13 cellular contexts compared by ENCODE assay signal in genomic region chr2:71674158-71674807, GRCh38.
DNase-seq lines count a peak whose midpoint lies in the region; ATAC-seq and TF ChIP-seq lines count a peak whose summit lies in the region.
"Had no signal": no experiment of that assay in that cellular context is flagged by ENCODE, and none has a peak within 500 bp of the region (broad histone marks: within the 10 kb centered on the region; RNA-seq: fewer than 3 reads in every experiment).

No MANE protein-coding gene starts in this region.

- no peak overlapping the region for H3K4me3 Mint-ChIP-seq in activated CD8-positive, alpha-beta memory T cell treated with anti-CD3 and anti-CD28 coated beads, Interleukin-2, amount 10 ng/mL, durations not matched to agents 7 days and 5 days
- H3K4me3 Mint-ChIP-seq: CD4-positive, alpha-beta memory T cell had no signal

- DNase-seq in left ventricle myocardium superior, result peak; percentile 3
- no peak for DNase-seq in heart left ventricle
- peak; percentile 25 for DNase-seq in activated CD8-positive, alpha-beta memory T cell treated with anti-CD3 and anti-CD28 coated beads, Interleukin-2, amount 10 ng/mL, durations not matched to agents 7 days and 5 days
- DNase-seq in islet precursor cell, result peak; percentile 22
- peak; percentile 5 for DNase-seq in testis
- no peak for DNase-seq in hypothalamus (lab: John Stamatoyannopoulos, UW)
- DNase-seq in prostate gland (ENCODE audit: low spot score), result no peak
- DNase-seq: ACHN; CD4-positive, alpha-beta memory T cell; Karpas-422; NCI-H1930; SHP77 treated with DMSO at 0.1 percent for 48 hours had no signal

- intact Hi-C loops in left ventricle myocardium superior (cut with micrococcal nuclease) (no loop called here), heart left ventricle (cut with DNase I) (no loop called here), testis (cut with DNase I; ENCODE audit: low total_unique reads) (no loop called here), prostate gland (cut with DNase I) (no loop called here)

- no peaks in the 10 kb centered on the region for H3K9me3 Mint-ChIP-seq in activated CD8-positive, alpha-beta memory T cell treated with anti-CD3 and anti-CD28 coated beads, Interleukin-2, amount 10 ng/mL, durations not matched to agents 7 days and 5 days (ENCODE audit: low read depth)
- H3K9me3 Mint-ChIP-seq: CD4-positive, alpha-beta memory T cell had no signal

- H3K27me3 ChIP-seq in heart left ventricle (no peaks in the 10 kb centered on the region), testis (no peaks in the 10 kb centered on the region), prostate gland (replicated peaks; ENCODE audit: insufficient read depth) (no peaks in the 10 kb centered on the region)

- H3K4me1 Mint-ChIP-seq in activated CD8-positive, alpha-beta memory T cell treated with anti-CD3 and anti-CD28 coated beads, Interleukin-2, amount 10 ng/mL, durations not matched to agents 7 days and 5 days, result no peaks in the 10 kb centered on the region
- H3K4me1 Mint-ChIP-seq: CD4-positive, alpha-beta memory T cell had no signal

- no peak overlapping the region for H3K27ac Mint-ChIP-seq in activated CD8-positive, alpha-beta memory T cell treated with anti-CD3 and anti-CD28 coated beads, Interleukin-2, amount 10 ng/mL, durations not matched to agents 7 days and 5 days
- H3K27ac Mint-ChIP-seq: CD4-positive, alpha-beta memory T cell had no signal

- no peaks in the 10 kb centered on the region for H3K9me3 ChIP-seq in heart left ventricle
- H3K9me3 ChIP-seq in testis, result no peaks in the 10 kb centered on the region
- no peaks in the 10 kb centered on the region for H3K9me3 ChIP-seq in prostate gland

- ATAC-seq in left ventricle myocardium superior (no peak), heart left ventricle (no peak), HG03521 (IDR thresholded peaks at IDR 0.05; ENCODE audit: unreplicated experiment) (no peak)
- ATAC-seq in activated CD8-positive, alpha-beta memory T cell treated with anti-CD3 and anti-CD28 coated beads, Interleukin-2, amount 10 ng/mL, durations not matched to agents 7 days and 5 days, result no peak

- no peaks in the 10 kb centered on the region for H3K36me3 Mint-ChIP-seq in activated CD8-positive, alpha-beta memory T cell treated with anti-CD3 and anti-CD28 coated beads, Interleukin-2, amount 10 ng/mL, durations not matched to agents 7 days and 5 days
- H3K36me3 Mint-ChIP-seq: CD4-positive, alpha-beta memory T cell had no signal

- TF ChIP-seq CTCF in heart left ventricle (IDR thresholded peaks at IDR 0.05), result no peak
- no peak for TF ChIP-seq CTCF in testis (IDR thresholded peaks at IDR 0.05)
- no peak for TF ChIP-seq CTCF in prostate gland (IDR thresholded peaks at IDR 0.05)

- H3K27me3 Mint-ChIP-seq in activated CD8-positive, alpha-beta memory T cell treated with anti-CD3 and anti-CD28 coated beads, Interleukin-2, amount 10 ng/mL, durations not matched to agents 7 days and 5 days, result no peaks in the 10 kb centered on the region

- 93 to 96% (median 94%) methylated on average over 7 of the region's 7 CpGs for WGBS in heart left ventricle, 4 donors
- WGBS in testis, 2 donors, result 93 to 96% methylated on average over 7 of the region's 7 CpGs
- WGBS in prostate gland, result 90% methylated on average over 7 of the region's 7 CpGs

- H3K4me3 ChIP-seq in heart left ventricle (no peak overlapping the region), testis (no peak overlapping the region), prostate gland (no peak overlapping the region)

- H3K36me3 ChIP-seq in heart left ventricle (peaks cover 0 to 55% (median 27%) of the 10 kb centered on the region in 9 donors), testis (ENCODE audit: low read depth, missing control alignments) (no peaks in the 10 kb centered on the region), prostate gland (no peaks in the 10 kb centered on the region)

- H3K27ac ChIP-seq in heart left ventricle, result no peak overlapping the region
- no peak overlapping the region for H3K27ac ChIP-seq in testis
- H3K27ac ChIP-seq in prostate gland, result no peak overlapping the region

- no peaks in the 10 kb centered on the region for H3K4me1 ChIP-seq in heart left ventricle
- no peaks in the 10 kb centered on the region for H3K4me1 ChIP-seq in testis
- H3K4me1 ChIP-seq in prostate gland (replicated peaks), result no peaks in the 10 kb centered on the region

- CTCF ChIA-PET in activated CD8-positive, alpha-beta memory T cell treated with anti-CD3 and anti-CD28 coated beads, Interleukin-2, amount 10 ng/mL, durations not matched to agents 7 days and 5 days (lab: Charles Lee), result no interaction called here

- TF ChIP-seq POLR2A in heart left ventricle (IDR thresholded peaks at IDR 0.05) (no peak), testis (IDR thresholded peaks at IDR 0.05) (no peak), prostate gland (IDR thresholded peaks at IDR 0.05) (no peak)

Comparison
In these comparisons a context has a peak if more than half of its experiments do, and no peak if none do; other contexts are left out.
1. DNase-seq: peak in left ventricle myocardium superior (single experiment), activated CD8-positive, alpha-beta memory T cell treated with anti-CD3 and anti-CD28 coated beads, Interleukin-2, amount 10 ng/mL, durations not matched to agents 7 days and 5 days (single experiment), islet precursor cell (single experiment) and testis (single experiment); none in heart left ventricle (0 of 5), hypothalamus (0 of 51) and prostate gland (single experiment).